1 cellular context compared by ENCODE assay signal in genomic region chr2:21228041-21228895, GRCh38.
TF ChIP-seq lines count a peak whose summit lies in the region.

No MANE protein-coding gene starts in this region.

TF ChIP-seq in K562, 482 proteins besides CTCF, POLR2A, EP300 and RAD21 (continued from another document and continues in another):
- TF ChIP-seq PBX2 (CRISPR knock-in tag; IDR thresholded peaks at IDR 0.05; ENCODE audit: low read depth) (no peak), PBX2 (tag; conservative IDR thresholded peaks at IDR 0.05; ENCODE audit: low read depth) (peak; percentile 46), ZNF282 (CRISPR knock-in tag; IDR thresholded peaks at IDR 0.05) (no peak), NR2C2 (CRISPR knock-in tag; IDR thresholded peaks at IDR 0.05) (no peak), NR2C2 (tag; IDR thresholded peaks at IDR 0.05) (peak; percentile 91), YBX1 (IDR thresholded peaks at IDR 0.05) (no peak), ZNF699 (CRISPR knock-in tag; IDR thresholded peaks at IDR 0.05; ENCODE audit: insufficient replicate concordance) (no peak), CBFA2T2 (conservative IDR thresholded peaks at IDR 0.05) (peak; percentile 94), DPF2 (IDR thresholded peaks at IDR 0.05) (peak; percentile 91), KLF13 (tag; IDR thresholded peaks at IDR 0.05; ENCODE audit: borderline replicate concordance, low read depth) (no peak), POLR3G (IDR thresholded peaks at IDR 0.05; ENCODE audit: extremely low read depth, insufficient read length, insufficient replicate concordance) (no peak), PKNOX1 (IDR thresholded peaks at IDR 0.05) (peak; percentile 84), ELK1 (CRISPR knock-in tag; IDR thresholded peaks at IDR 0.05) (no peak), SP2 (IDR thresholded peaks at IDR 0.05; ENCODE audit: extremely low read depth, low read depth, low read length, poor library complexity, severe bottlenecking) (no peak), EGR1 (conservative IDR thresholded peaks at IDR 0.05) (no peak), USF1 (CRISPR knock-in tag; IDR thresholded peaks at IDR 0.05) (no peak), KAT7 (CRISPR knock-in tag; IDR thresholded peaks at IDR 0.05; ENCODE audit: borderline replicate concordance) (no peak), SREBF1 (IDR thresholded peaks at IDR 0.05; ENCODE audit: borderline replicate concordance, low read depth, low read length) (no peak), ZNF76 (CRISPR knock-in tag; IDR thresholded peaks at IDR 0.05; ENCODE audit: borderline replicate concordance) (no peak), SMARCE1 (IDR thresholded peaks at IDR 0.05) (peak; percentile 73), MAZ (CRISPR knock-in tag; conservative IDR thresholded peaks at IDR 0.05 in 1 of 2, IDR thresholded peaks at IDR 0.05 in 1 of 2) (peak; percentile 44 to 73; a peak in 2 of 4 replicates), ATF3 (IDR thresholded peaks at IDR 0.05) (peak; percentile 30; the same call in 1 of the 2 replicates), ATF3 (CRISPR knock-in tag; conservative IDR thresholded peaks at IDR 0.05) (no peak), ATF2 (CRISPR knock-in tag; IDR thresholded peaks at IDR 0.05) (no peak), ZNF224 (CRISPR knock-in tag; IDR thresholded peaks at IDR 0.05) (no peak), ELF2 (CRISPR knock-in tag; IDR thresholded peaks at IDR 0.05) (no peak), POLR2AphosphoS2 (IDR thresholded peaks at IDR 0.05; ENCODE audit: low read length) (no peak)
- TF ChIP-seq, protein P1, sequence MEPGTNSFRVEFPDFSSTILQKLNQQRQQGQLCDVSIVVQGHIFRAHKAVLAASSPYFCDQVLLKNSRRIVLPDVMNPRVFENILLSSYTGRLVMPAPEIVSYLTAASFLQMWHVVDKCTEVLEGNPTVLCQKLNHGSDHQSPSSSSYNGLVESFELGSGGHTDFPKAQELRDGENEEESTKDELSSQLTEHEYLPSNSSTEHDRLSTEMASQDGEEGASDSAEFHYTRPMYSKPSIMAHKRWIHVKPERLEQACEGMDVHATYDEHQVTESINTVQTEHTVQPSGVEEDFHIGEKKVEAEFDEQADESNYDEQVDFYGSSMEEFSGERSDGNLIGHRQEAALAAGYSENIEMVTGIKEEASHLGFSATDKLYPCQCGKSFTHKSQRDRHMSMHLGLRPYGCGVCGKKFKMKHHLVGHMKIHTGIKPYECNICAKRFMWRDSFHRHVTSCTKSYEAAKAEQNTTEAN (CRISPR knock-in tag; IDR thresholded peaks at IDR 0.05), result no peak
- TF ChIP-seq, protein P2, sequence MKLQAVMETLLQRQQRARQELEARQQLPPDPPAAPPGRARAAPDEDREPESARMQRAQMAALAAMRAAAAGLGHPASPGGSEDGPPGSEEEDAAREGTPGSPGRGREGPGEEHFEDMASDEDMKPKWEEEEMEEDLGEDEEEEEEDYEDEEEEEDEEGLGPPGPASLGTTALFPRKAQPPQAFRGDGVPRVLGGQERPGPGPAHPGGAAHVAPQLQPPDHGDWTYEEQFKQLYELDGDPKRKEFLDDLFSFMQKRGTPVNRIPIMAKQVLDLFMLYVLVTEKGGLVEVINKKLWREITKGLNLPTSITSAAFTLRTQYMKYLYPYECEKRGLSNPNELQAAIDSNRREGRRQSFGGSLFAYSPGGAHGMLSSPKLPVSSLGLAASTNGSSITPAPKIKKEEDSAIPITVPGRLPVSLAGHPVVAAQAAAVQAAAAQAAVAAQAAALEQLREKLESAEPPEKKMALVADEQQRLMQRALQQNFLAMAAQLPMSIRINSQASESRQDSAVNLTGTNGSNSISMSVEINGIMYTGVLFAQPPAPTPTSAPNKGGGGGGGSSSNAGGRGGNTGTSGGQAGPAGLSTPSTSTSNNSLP (IDR thresholded peaks at IDR 0.05; ENCODE audit: borderline replicate concordance, low read depth, low read length), result peak; percentile 47; the same call in 1 of the 2 replicates
- TF ChIP-seq, protein P3, sequence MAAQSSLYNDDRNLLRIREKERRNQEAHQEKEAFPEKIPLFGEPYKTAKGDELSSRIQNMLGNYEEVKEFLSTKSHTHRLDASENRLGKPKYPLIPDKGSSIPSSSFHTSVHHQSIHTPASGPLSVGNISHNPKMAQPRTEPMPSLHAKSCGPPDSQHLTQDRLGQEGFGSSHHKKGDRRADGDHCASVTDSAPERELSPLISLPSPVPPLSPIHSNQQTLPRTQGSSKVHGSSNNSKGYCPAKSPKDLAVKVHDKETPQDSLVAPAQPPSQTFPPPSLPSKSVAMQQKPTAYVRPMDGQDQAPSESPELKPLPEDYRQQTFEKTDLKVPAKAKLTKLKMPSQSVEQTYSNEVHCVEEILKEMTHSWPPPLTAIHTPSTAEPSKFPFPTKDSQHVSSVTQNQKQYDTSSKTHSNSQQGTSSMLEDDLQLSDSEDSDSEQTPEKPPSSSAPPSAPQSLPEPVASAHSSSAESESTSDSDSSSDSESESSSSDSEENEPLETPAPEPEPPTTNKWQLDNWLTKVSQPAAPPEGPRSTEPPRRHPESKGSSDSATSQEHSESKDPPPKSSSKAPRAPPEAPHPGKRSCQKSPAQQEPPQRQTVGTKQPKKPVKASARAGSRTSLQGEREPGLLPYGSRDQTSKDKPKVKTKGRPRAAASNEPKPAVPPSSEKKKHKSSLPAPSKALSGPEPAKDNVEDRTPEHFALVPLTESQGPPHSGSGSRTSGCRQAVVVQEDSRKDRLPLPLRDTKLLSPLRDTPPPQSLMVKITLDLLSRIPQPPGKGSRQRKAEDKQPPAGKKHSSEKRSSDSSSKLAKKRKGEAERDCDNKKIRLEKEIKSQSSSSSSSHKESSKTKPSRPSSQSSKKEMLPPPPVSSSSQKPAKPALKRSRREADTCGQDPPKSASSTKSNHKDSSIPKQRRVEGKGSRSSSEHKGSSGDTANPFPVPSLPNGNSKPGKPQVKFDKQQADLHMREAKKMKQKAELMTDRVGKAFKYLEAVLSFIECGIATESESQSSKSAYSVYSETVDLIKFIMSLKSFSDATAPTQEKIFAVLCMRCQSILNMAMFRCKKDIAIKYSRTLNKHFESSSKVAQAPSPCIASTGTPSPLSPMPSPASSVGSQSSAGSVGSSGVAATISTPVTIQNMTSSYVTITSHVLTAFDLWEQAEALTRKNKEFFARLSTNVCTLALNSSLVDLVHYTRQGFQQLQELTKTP (IDR thresholded peaks at IDR 0.05; ENCODE audit: low read depth in 1 of 2, partially characterized antibody in 2 of 2), result no peak
- TF ChIP-seq, protein P4, sequence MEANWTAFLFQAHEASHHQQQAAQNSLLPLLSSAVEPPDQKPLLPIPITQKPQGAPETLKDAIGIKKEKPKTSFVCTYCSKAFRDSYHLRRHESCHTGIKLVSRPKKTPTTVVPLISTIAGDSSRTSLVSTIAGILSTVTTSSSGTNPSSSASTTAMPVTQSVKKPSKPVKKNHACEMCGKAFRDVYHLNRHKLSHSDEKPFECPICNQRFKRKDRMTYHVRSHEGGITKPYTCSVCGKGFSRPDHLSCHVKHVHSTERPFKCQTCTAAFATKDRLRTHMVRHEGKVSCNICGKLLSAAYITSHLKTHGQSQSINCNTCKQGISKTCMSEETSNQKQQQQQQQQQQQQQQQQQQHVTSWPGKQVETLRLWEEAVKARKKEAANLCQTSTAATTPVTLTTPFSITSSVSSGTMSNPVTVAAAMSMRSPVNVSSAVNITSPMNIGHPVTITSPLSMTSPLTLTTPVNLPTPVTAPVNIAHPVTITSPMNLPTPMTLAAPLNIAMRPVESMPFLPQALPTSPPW (CRISPR knock-in tag; IDR thresholded peaks at IDR 0.05), result peak; percentile 68
